ENCODE assay signal across 1 cellular context in genomic region chr1:26690576-26691031, GRCh38.
A peak's percentile ranks its signal among the peaks of the same experiment; 100 is the strongest.
TF ChIP-seq lines count a peak whose summit lies in the region.

No MANE protein-coding gene starts in this region.

TF ChIP-seq in K562, 482 proteins besides CTCF, POLR2A, EP300 and RAD21 (continued from another document and continues in another):
- TF ChIP-seq HINFP (tag; conservative IDR thresholded peaks at IDR 0.05; ENCODE audit: low read depth) = no peak
- TF ChIP-seq CREB3 (tag; conservative IDR thresholded peaks at IDR 0.05; ENCODE audit: low read depth) = peak; percentile 36; the same call in 1 of the 2 replicates
- no peak for TF ChIP-seq XRCC3 (IDR thresholded peaks at IDR 0.05)
- peak; percentile 1 for TF ChIP-seq SMARCB1 (IDR thresholded peaks at IDR 0.05; ENCODE audit: insufficient read length, low read depth)
- no peak for TF ChIP-seq NR2C1 (IDR thresholded peaks at IDR 0.05)
- TF ChIP-seq NR2C1 (tag; IDR thresholded peaks at IDR 0.05) = 0 out of 2 replicates have a peak, but pooled peaks have one; percentile 29
- TF ChIP-seq KDM5B (IDR thresholded peaks at IDR 0.05; ENCODE audit: insufficient replicate concordance, low read depth, low read length) = no peak
- TF ChIP-seq UBTF (IDR thresholded peaks at IDR 0.05; ENCODE audit: borderline replicate concordance in 1 of 2, low read depth in 2 of 2, low read length in 2 of 2) = no peak
- TF ChIP-seq ZNF3 (CRISPR knock-in tag; IDR thresholded peaks at IDR 0.05) = peak; percentile 57; the same call in 1 of the 2 replicates
- peak; percentile 14; the same call in 1 of the 2 replicates for TF ChIP-seq ZBTB40 (IDR thresholded peaks at IDR 0.05)
- TF ChIP-seq ZBTB40 (CRISPR knock-in tag; IDR thresholded peaks at IDR 0.05) = no peak
- 0 out of 2 replicates have a peak, but pooled peaks have one; percentile 12 for TF ChIP-seq MBD1 (CRISPR knock-in tag; IDR thresholded peaks at IDR 0.05)
- TF ChIP-seq OTX1 (CRISPR knock-in tag; IDR thresholded peaks at IDR 0.05) = no peak
- TF ChIP-seq MEIS2 (IDR thresholded peaks at IDR 0.05; ENCODE audit: partially characterized antibody) = no peak
- no peak for TF ChIP-seq MCM7 (IDR thresholded peaks at IDR 0.05)
- no peak for TF ChIP-seq KLF1 (tag; IDR thresholded peaks at IDR 0.05)
- no peak for TF ChIP-seq ZNF143 (CRISPR knock-in tag; IDR thresholded peaks at IDR 0.05)
- TF ChIP-seq ZNF778 (CRISPR knock-in tag; IDR thresholded peaks at IDR 0.05) = no peak
- no peak for TF ChIP-seq ZNF121 (CRISPR knock-in tag; conservative IDR thresholded peaks at IDR 0.05)
- no peak for TF ChIP-seq RBM25 (IDR thresholded peaks at IDR 0.05; ENCODE audit: low read depth, low read length, severe bottlenecking)
- peak; percentile 47 for TF ChIP-seq BRD9 (IDR thresholded peaks at IDR 0.05; ENCODE audit: low read depth, partially characterized antibody)
- no peak for TF ChIP-seq GABPB1 (CRISPR knock-in tag; IDR thresholded peaks at IDR 0.05)
- TF ChIP-seq GATAD2B (IDR thresholded peaks at IDR 0.05; ENCODE audit: borderline replicate concordance) = peak; percentile 22; the same call in 1 of the 2 replicates
- no peak for TF ChIP-seq NR4A1 (CRISPR knock-in tag; IDR thresholded peaks at IDR 0.05)
- TF ChIP-seq NR4A1 (tag; IDR thresholded peaks at IDR 0.05) = peak; percentile 56; the same call in 1 of the 2 replicates
- no peak for TF ChIP-seq ZC3H11A (IDR thresholded peaks at IDR 0.05; ENCODE audit: low read depth, low read length)
- TF ChIP-seq BACH1 (tag; IDR thresholded peaks at IDR 0.05) = peak; percentile 49; the same call in 1 of the 2 replicates
- TF ChIP-seq HNRNPLL (IDR thresholded peaks at IDR 0.05; ENCODE audit: low read depth, low read length, poor library complexity, severe bottlenecking) = no peak
- TF ChIP-seq CHD7 (IDR thresholded peaks at IDR 0.05; ENCODE audit: low read depth, low read length) = no peak
